ENCODE assay signal across 1 cellular context in genomic region chr11:6111635-6112034, GRCh38.
TF ChIP-seq lines count a peak whose summit lies in the region.

No MANE protein-coding gene starts in this region.

TF ChIP-seq in H1, 55 proteins besides CTCF, POLR2A, EP300 and RAD21 (continued from another document):
- TF ChIP-seq USF2 (IDR thresholded peaks at IDR 0.05; ENCODE audit: low read length) (peak; percentile 55), POLR2AphosphoS5 (IDR thresholded peaks at IDR 0.05; ENCODE audit: low read depth, low read length) (no peak)
